11 cellular contexts compared by ENCODE assay signal in the genomic region with DNA sequence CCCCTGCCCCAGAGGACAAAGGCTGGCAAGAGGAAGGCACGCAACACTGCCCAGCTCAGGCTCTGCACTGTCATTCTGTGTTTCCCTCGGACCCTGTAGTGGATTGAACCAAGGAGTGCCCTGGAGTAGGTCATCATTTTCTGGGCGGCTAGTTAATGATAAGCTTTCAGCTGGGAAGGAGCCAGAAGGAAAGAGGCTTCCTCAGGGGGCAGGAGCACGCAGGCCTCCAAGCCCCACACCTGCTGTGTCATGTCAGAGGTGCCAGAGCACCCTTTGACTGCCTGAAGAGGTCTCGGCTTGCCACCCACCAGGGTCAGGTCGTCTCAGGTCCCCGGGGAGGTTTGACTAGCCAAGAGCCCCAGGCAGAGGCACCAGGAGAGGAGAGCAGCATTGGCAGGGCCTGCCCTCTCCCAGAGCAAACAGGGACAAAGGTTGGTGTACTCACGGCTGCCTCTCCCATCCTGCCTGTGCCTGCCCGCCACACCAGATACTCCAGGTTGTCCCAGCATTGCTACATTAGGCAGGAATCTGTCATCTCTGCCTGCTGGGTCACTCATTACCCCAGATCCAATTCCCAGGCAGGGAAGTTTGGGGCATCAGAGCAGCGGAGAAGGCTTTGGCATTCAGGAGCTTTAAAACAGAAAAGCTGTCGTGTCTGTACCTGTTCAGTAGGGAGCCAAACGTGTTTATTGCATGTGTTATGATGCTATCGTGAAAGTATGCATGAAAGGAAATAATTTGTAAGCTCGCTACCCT. TPM values are rescaled to one million over a fixed set of nuclear protein-coding genes. Genes with fewer than 3 reads are reported as not detected.
DNase-seq lines count a peak whose midpoint lies in the region; ATAC-seq and TF ChIP-seq lines count a peak whose summit lies in the region.
"Had no signal": no experiment of that assay in that cellular context is flagged by ENCODE, and none has a peak within 500 bp of the region (broad histone marks: within the 10 kb centered on the region; RNA-seq: fewer than 3 reads in every experiment).

No MANE protein-coding gene starts in this region.

- no peaks in the 10 kb centered on the region for H3K9me3 Mint-ChIP-seq in activated T-helper 2 cell treated with anti-CD3 and anti-CD28 coated beads, Interferon-gamma antibody, Interleukin-2, Interleukin-4, amounts not matched to agents 10 μg/mL and 5 μg/mL and 100 μg/mL, durations not matched to agents 14 hours and 24 hours and 36 hours
- no peaks in the 10 kb centered on the region for H3K9me3 Mint-ChIP-seq in activated T-cell treated with anti-CD3 and anti-CD28 coated beads, Interleukin-2, amount 50 U/mL, for 4 hours
- H3K9me3 Mint-ChIP-seq: activated naive CD4-positive, alpha-beta T cell treated with anti-CD3 and anti-CD28 coated beads, Interleukin-2, amount 10 ng/mL, durations not matched to agents 7 days and 5 days had no signal

- ATAC-seq in RWPE2 (ENCODE audit: low read depth) = peak; percentile 84
- ATAC-seq in left ventricle myocardium superior = peak; percentile 60
- no peak for ATAC-seq in activated T-cell treated with anti-CD3 and anti-CD28 coated beads, Interleukin-2, amount 50 U/mL, for 4 hours
- ATAC-seq in GM21786 (IDR thresholded peaks at IDR 0.05; ENCODE audit: unreplicated experiment) = no peak

- no peak overlapping the region for H3K4me3 Mint-ChIP-seq in activated T-helper 2 cell treated with anti-CD3 and anti-CD28 coated beads, Interferon-gamma antibody, Interleukin-2, Interleukin-4, amounts not matched to agents 10 μg/mL and 5 μg/mL and 100 μg/mL, durations not matched to agents 14 hours and 24 hours and 36 hours (ENCODE audit: low read depth)
- no peak overlapping the region for H3K4me3 Mint-ChIP-seq in activated T-cell treated with anti-CD3 and anti-CD28 coated beads, Interleukin-2, amount 50 U/mL, for 4 hours
- H3K4me3 Mint-ChIP-seq: activated naive CD4-positive, alpha-beta T cell treated with anti-CD3 and anti-CD28 coated beads, Interleukin-2, amount 10 ng/mL, durations not matched to agents 7 days and 5 days had no signal

- peak overlapping the region; percentile 59; the same call in 1 of the 2 replicates for H3K9ac ChIP-seq in BLaER1

- H3K4me1 Mint-ChIP-seq in activated T-helper 2 cell treated with anti-CD3 and anti-CD28 coated beads, Interferon-gamma antibody, Interleukin-2, Interleukin-4, amounts not matched to agents 10 μg/mL and 5 μg/mL and 100 μg/mL, durations not matched to agents 14 hours and 24 hours and 36 hours (ENCODE audit: low read depth) = no peaks in the 10 kb centered on the region
- no peaks in the 10 kb centered on the region for H3K4me1 Mint-ChIP-seq in activated T-cell treated with anti-CD3 and anti-CD28 coated beads, Interleukin-2, amount 50 U/mL, for 4 hours (ENCODE audit: low read depth)
- H3K4me1 Mint-ChIP-seq: activated naive CD4-positive, alpha-beta T cell treated with anti-CD3 and anti-CD28 coated beads, Interleukin-2, amount 10 ng/mL, durations not matched to agents 7 days and 5 days had no signal

- TF ChIP-seq CTCF in RWPE2 (IDR thresholded peaks at IDR 0.05; ENCODE audit: poor library complexity, severe bottlenecking) (no peak), prostate gland (IDR thresholded peaks at IDR 0.05) (no peak)

- intact Hi-C loops in left ventricle myocardium superior (cut with micrococcal nuclease) = no loop called here
- intact Hi-C loops in prostate gland (cut with DNase I) = loop anchor here (2.0 kb wide), 1 partner anchor 23 kb away; no protein-coding TSS in a partner anchor
- intact Hi-C loops in activated T-helper 2 cell treated with anti-CD3 and anti-CD28 coated beads, Interferon-gamma antibody, Interleukin-2, Interleukin-4, amounts not matched to agents 10 μg/mL and 5 μg/mL and 100 μg/mL, durations not matched to agents 14 hours and 24 hours and 36 hours (cut with micrococcal nuclease) = no loop called here

- no peaks in the 10 kb centered on the region for H4K20me1 ChIP-seq in BLaER1

- no peaks in the 10 kb centered on the region for H3K36me3 Mint-ChIP-seq in activated T-helper 2 cell treated with anti-CD3 and anti-CD28 coated beads, Interferon-gamma antibody, Interleukin-2, Interleukin-4, amounts not matched to agents 10 μg/mL and 5 μg/mL and 100 μg/mL, durations not matched to agents 14 hours and 24 hours and 36 hours (ENCODE audit: low read depth)
- H3K36me3 Mint-ChIP-seq in activated T-cell treated with anti-CD3 and anti-CD28 coated beads, Interleukin-2, amount 50 U/mL, for 4 hours (ENCODE audit: insufficient read depth) = no peaks in the 10 kb centered on the region
- H3K36me3 Mint-ChIP-seq: activated naive CD4-positive, alpha-beta T cell treated with anti-CD3 and anti-CD28 coated beads, Interleukin-2, amount 10 ng/mL, durations not matched to agents 7 days and 5 days had no signal

- H3K27ac Mint-ChIP-seq in activated T-helper 2 cell treated with anti-CD3 and anti-CD28 coated beads, Interferon-gamma antibody, Interleukin-2, Interleukin-4, amounts not matched to agents 10 μg/mL and 5 μg/mL and 100 μg/mL, durations not matched to agents 14 hours and 24 hours and 36 hours = no peak overlapping the region
- H3K27ac Mint-ChIP-seq: activated naive CD4-positive, alpha-beta T cell treated with anti-CD3 and anti-CD28 coated beads, Interleukin-2, amount 10 ng/mL, durations not matched to agents 7 days and 5 days had no signal

- H3K27me3 ChIP-seq in BLaER1 (no peaks in the 10 kb centered on the region), RWPE2 (ENCODE audit: insufficient read depth, poor library complexity, severe bottlenecking) (no peaks in the 10 kb centered on the region), prostate gland (replicated peaks; ENCODE audit: insufficient read depth) (no peaks in the 10 kb centered on the region)

- no peak overlapping the region for H3K4me3 ChIP-seq in BLaER1
- H3K4me3 ChIP-seq in RWPE2 (ENCODE audit: severe bottlenecking) = no peak overlapping the region
- no peak overlapping the region for H3K4me3 ChIP-seq in prostate gland

- peak overlapping the region; percentile 69 for H3K4me2 ChIP-seq in BLaER1

- H3K9me3 ChIP-seq in BLaER1 (no peaks in the 10 kb centered on the region), RWPE2 (ENCODE audit: severe bottlenecking) (no peaks in the 10 kb centered on the region), prostate gland (no peaks in the 10 kb centered on the region)
- H3K9me3 ChIP-seq: neutrophil had no signal

- H3K27ac ChIP-seq in BLaER1 (peak overlapping the region; percentile 65), RWPE2 (ENCODE audit: poor library complexity, severe bottlenecking) (peak overlapping the region; percentile 98), prostate gland (peak overlapping the region; percentile 84 to 89)
- H3K27ac ChIP-seq: HL-60, neutrophil had no signal

- H3K4me1 ChIP-seq in BLaER1 = peaks cover 28% of the 10 kb centered on the region
- peaks cover 30% of the 10 kb centered on the region for H3K4me1 ChIP-seq in RWPE2 (ENCODE audit: insufficient read depth, poor library complexity, severe bottlenecking)
- peaks cover 24% of the 10 kb centered on the region for H3K4me1 ChIP-seq in prostate gland (replicated peaks)

- no peak for TF ChIP-seq POLR2A in prostate gland (IDR thresholded peaks at IDR 0.05)

- WGBS in prostate gland = 41% methylated on average over 14 of the region's 14 CpGs

- H3K27me3 Mint-ChIP-seq in activated T-helper 2 cell treated with anti-CD3 and anti-CD28 coated beads, Interferon-gamma antibody, Interleukin-2, Interleukin-4, amounts not matched to agents 10 μg/mL and 5 μg/mL and 100 μg/mL, durations not matched to agents 14 hours and 24 hours and 36 hours (ENCODE audit: low read depth) = no peaks in the 10 kb centered on the region
- H3K27me3 Mint-ChIP-seq in activated T-cell treated with anti-CD3 and anti-CD28 coated beads, Interleukin-2, amount 50 U/mL, for 4 hours (ENCODE audit: low read depth) = peaks cover 3% of the 10 kb centered on the region

- peak; percentile 84 for DNase-seq in RWPE2 (ENCODE audit: low spot score)
- DNase-seq in left ventricle myocardium superior = peak; percentile 76
- DNase-seq in prostate gland (ENCODE audit: low spot score) = peak; percentile 82
- no peak for DNase-seq in activated T-helper 2 cell treated with anti-CD3 and anti-CD28 coated beads, Interferon-gamma antibody, Interleukin-2, Interleukin-4, amounts not matched to agents 10 μg/mL and 5 μg/mL and 100 μg/mL, durations not matched to agents 14 hours and 24 hours and 36 hours (ENCODE audit: low spot score)
- DNase-seq in activated T-cell treated with anti-CD3 and anti-CD28 coated beads, Interleukin-2, amount 50 U/mL, for 4 hours = no peak
- no peak for DNase-seq in NCI-H146 treated with DMSO at 0.1 percent for 48 hours (lab: John Stamatoyannopoulos, UW; ENCODE audit: unreplicated experiment)
- DNase-seq: activated naive CD4-positive, alpha-beta T cell treated with anti-CD3 and anti-CD28 coated beads, Interleukin-2, amount 10 ng/mL, durations not matched to agents 7 days and 5 days had no signal

- H3K36me3 ChIP-seq in BLaER1 = no peaks in the 10 kb centered on the region
- H3K36me3 ChIP-seq in RWPE2 (ENCODE audit: low read depth) = no peaks in the 10 kb centered on the region
- H3K36me3 ChIP-seq in prostate gland = no peaks in the 10 kb centered on the region
- H3K36me3 ChIP-seq: neutrophil had no signal

RNA-seq across cellular contexts. Expression of a gene that starts 33.5 kb away (rescaled TPM):
- total RNA-seq in left ventricle myocardium superior = 3,201 TPM
- total RNA-seq in prostate gland = 100 to 1,000 TPM; 121 to 209 TPM
- total RNA-seq in activated T-helper 2 cell treated with anti-CD3 and anti-CD28 coated beads, Interferon-gamma antibody, Interleukin-2, Interleukin-4, amounts not matched to agents 10 μg/mL and 5 μg/mL and 100 μg/mL, durations not matched to agents 14 hours and 24 hours and 36 hours = 213 and 219 TPM in 2 replicates
- total RNA-seq in activated T-cell treated with anti-CD3 and anti-CD28 coated beads, Interleukin-2, amount 50 U/mL, for 4 hours = 100 to 1,000 TPM; 240 to 245 (median 241) TPM

Comparison
In these comparisons a context has a peak if more than half of its experiments do, and no peak if none do; other contexts are left out.
1. ATAC-seq: peak in RWPE2 (single experiment) and left ventricle myocardium superior (single experiment); none in activated T-cell treated with anti-CD3 and anti-CD28 coated beads, Interleukin-2, amount 50 U/mL, for 4 hours (0 of 2) and GM21786 (single experiment).
2. DNase-seq: peak in RWPE2 (single experiment), left ventricle myocardium superior (single experiment) and prostate gland (single experiment); none in activated T-helper 2 cell treated with anti-CD3 and anti-CD28 coated beads, Interferon-gamma antibody, Interleukin-2, Interleukin-4, amounts not matched to agents 10 μg/mL and 5 μg/mL and 100 μg/mL, durations not matched to agents 14 hours and 24 hours and 36 hours (single experiment), activated T-cell treated with anti-CD3 and anti-CD28 coated beads, Interleukin-2, amount 50 U/mL, for 4 hours (single experiment) and NCI-H146 treated with DMSO at 0.1 percent for 48 hours (single experiment).
3. RNA of a gene that starts 33.5 kb away (total RNA-seq): 3,201 TPM in left ventricle myocardium superior (single experiment); 240 to 245 TPM in activated T-cell treated with anti-CD3 and anti-CD28 coated beads, Interleukin-2, amount 50 U/mL, for 4 hours, 213 to 219 TPM in activated T-helper 2 cell treated with anti-CD3 and anti-CD28 coated beads, Interferon-gamma antibody, Interleukin-2, Interleukin-4, amounts not matched to agents 10 μg/mL and 5 μg/mL and 100 μg/mL, durations not matched to agents 14 hours and 24 hours and 36 hours and 121 to 209 TPM in prostate gland; every median in the first group is over 10 times any median in the second.
4. Peak in every context shown above with its lines, with median percentiles within 50 percentile points of each other: H3K27ac ChIP-seq.